Comparison of ENCODE assay signal across 17 cellular contexts in the genomic region with DNA sequence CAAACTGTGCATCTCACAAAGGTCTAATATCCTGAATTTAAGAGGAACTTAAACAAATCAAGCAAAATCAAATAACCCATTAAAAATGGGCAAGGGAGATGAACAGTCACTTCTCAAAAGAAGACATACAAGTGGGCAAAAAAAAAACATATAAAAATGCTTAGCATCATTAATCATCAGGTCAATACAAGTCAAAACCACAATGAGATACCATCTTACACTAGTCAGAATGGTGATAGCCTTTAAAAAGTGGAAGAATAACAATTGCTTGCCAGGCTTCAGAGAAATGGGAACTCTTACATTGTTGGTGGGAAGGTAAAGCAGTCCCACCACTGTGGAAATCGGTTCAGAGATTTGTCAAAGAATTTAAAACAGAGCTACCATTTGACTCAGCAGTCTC.
DNase-seq lines count a peak whose midpoint lies in the region; ATAC-seq, FAIRE-seq and TF ChIP-seq lines count a peak whose summit lies in the region.
"Had no signal": no experiment of that assay in that cellular context is flagged by ENCODE, and none has a peak within 500 bp of the region (broad histone marks: within the 10 kb centered on the region; RNA-seq: fewer than 3 reads in every experiment).

No MANE protein-coding gene starts in this region.

- H3K9ac ChIP-seq in Karpas-422 (ENCODE audit: low read length) (no peak overlapping the region), astrocyte (ENCODE audit: low read length) (no peak overlapping the region)

- H3K4me3 ChIP-seq in Karpas-422 (ENCODE audit: low read length) (no peak overlapping the region), astrocyte (ENCODE audit: insufficient read depth, low read depth, low read length) (no peak overlapping the region), H7 (ENCODE audit: insufficient read depth, low read depth, low read length) (no peak overlapping the region)
- H3K4me3 ChIP-seq: A549, PC-9 had no signal

- H3K36me3 ChIP-seq in Karpas-422 (ENCODE audit: insufficient read depth, low read length) (no peaks in the 10 kb centered on the region), astrocyte (ENCODE audit: insufficient read depth, low read length) (no peaks in the 10 kb centered on the region), H7 (replicated peaks; ENCODE audit: control insufficient read depth, insufficient read depth, low read length) (no peaks in the 10 kb centered on the region)

- peak; percentile 74 for DNase-seq in EH (ENCODE audit: low read depth)
- DNase-seq in Karpas-422: no peak
- peak; percentile 48 for DNase-seq in astrocyte (ENCODE audit: low read depth)
- DNase-seq in kidney tubule cell (ENCODE audit: low spot score): peak; percentile 50
- no peak for DNase-seq in activated naive CD4-positive, alpha-beta T cell treated with anti-CD3 and anti-CD28 coated beads for 36 hours
- no peak for DNase-seq in H7
- DNase-seq: KBM-7, NCI-H1092, NCI-H146, NCI-H2081, NCI-H510A, NCI-H774 had no signal

- peak; percentile 39 for FAIRE-seq in astrocyte (lab: Jason Lieb, UNC)
- FAIRE-seq: A549 had no signal

- H3K27ac ChIP-seq in Karpas-422 (ENCODE audit: low read length) (peak overlapping the region; percentile 14; the same call in 1 of the 2 replicates), astrocyte (ENCODE audit: low read depth, low read length) (no peak overlapping the region)
- H3K27ac ChIP-seq: A549, C4-2B, PC-9 had no signal

- peaks cover 37% of the 10 kb centered on the region for H3K4me1 ChIP-seq in Karpas-422 (ENCODE audit: low read length)
- no peaks in the 10 kb centered on the region for H3K4me1 ChIP-seq in astrocyte (ENCODE audit: insufficient read depth, low read length)
- H3K4me1 ChIP-seq: A549 had no signal

- H3K9me2 ChIP-seq in Karpas-422 (replicated peaks; ENCODE audit: insufficient read depth, low read length): no peaks in the 10 kb centered on the region

- CTCF ChIA-PET in activated naive CD4-positive, alpha-beta T cell treated with anti-CD3 and anti-CD28 coated beads for 36 hours (lab: Charles Lee): no interaction called here

- H3K4me2 ChIP-seq in Karpas-422 (ENCODE audit: low read depth, low read length, poor library complexity, severe bottlenecking): no peak overlapping the region
- no peak overlapping the region for H3K4me2 ChIP-seq in astrocyte (ENCODE audit: low read length)
- H3K4me2 ChIP-seq: A549, PC-9 had no signal

- H3K36me3 Mint-ChIP-seq in astrocyte (ENCODE audit: low read depth, unreplicated experiment): no peaks in the 10 kb centered on the region
- H3K36me3 Mint-ChIP-seq in activated naive CD4-positive, alpha-beta T cell treated with anti-CD3 and anti-CD28 coated beads for 36 hours (ENCODE audit: low read depth): no peaks in the 10 kb centered on the region

- H3K27ac Mint-ChIP-seq in astrocyte (ENCODE audit: unreplicated experiment): peak overlapping the region; percentile 51
- no peak overlapping the region for H3K27ac Mint-ChIP-seq in activated naive CD4-positive, alpha-beta T cell treated with anti-CD3 and anti-CD28 coated beads for 36 hours

- peak overlapping the region; percentile 14; the same call in 1 of the 2 replicates for H2AFZ ChIP-seq in Karpas-422 (ENCODE audit: low read length)
- H2AFZ ChIP-seq in astrocyte (ENCODE audit: low read depth, low read length): no peak overlapping the region
- H2AFZ ChIP-seq: PC-9 had no signal

- H4K20me1 ChIP-seq in Karpas-422 (ENCODE audit: insufficient read depth, low read depth, low read length): no peaks in the 10 kb centered on the region
- no peaks in the 10 kb centered on the region for H4K20me1 ChIP-seq in astrocyte (ENCODE audit: insufficient read depth, low read length)

- no peaks in the 10 kb centered on the region for H3K79me2 ChIP-seq in Karpas-422 (ENCODE audit: low read length)
- H3K79me2 ChIP-seq in astrocyte (ENCODE audit: insufficient read depth, low read length): no peaks in the 10 kb centered on the region

- intact Hi-C loops in activated naive CD4-positive, alpha-beta T cell treated with anti-CD3 and anti-CD28 coated beads for 36 hours (cut with micrococcal nuclease): no loop called here

- no peak for TF ChIP-seq CTCF in astrocyte (IDR thresholded peaks at IDR 0.05; ENCODE audit: insufficient read depth, low read depth, low read length)

- H3K4me1 Mint-ChIP-seq in astrocyte (ENCODE audit: low read depth, unreplicated experiment): peaks cover 4% of the 10 kb centered on the region
- no peaks in the 10 kb centered on the region for H3K4me1 Mint-ChIP-seq in activated naive CD4-positive, alpha-beta T cell treated with anti-CD3 and anti-CD28 coated beads for 36 hours (ENCODE audit: low read depth)

- no peaks in the 10 kb centered on the region for H3K27me3 Mint-ChIP-seq in astrocyte (ENCODE audit: low read depth, unreplicated experiment)
- no peaks in the 10 kb centered on the region for H3K27me3 Mint-ChIP-seq in activated naive CD4-positive, alpha-beta T cell treated with anti-CD3 and anti-CD28 coated beads for 36 hours (ENCODE audit: low read depth)

- no peaks in the 10 kb centered on the region for H3K9me3 Mint-ChIP-seq in astrocyte (ENCODE audit: unreplicated experiment)
- H3K9me3 Mint-ChIP-seq in activated naive CD4-positive, alpha-beta T cell treated with anti-CD3 and anti-CD28 coated beads for 36 hours: peaks cover 3% of the 10 kb centered on the region

- no peak for ATAC-seq in GM19397 (IDR thresholded peaks at IDR 0.05; ENCODE audit: unreplicated experiment)
- ATAC-seq: A549, Right ventricle myocardium inferior had no signal

- H3K9me3 ChIP-seq in Karpas-422 (ENCODE audit: low read length) (no peaks in the 10 kb centered on the region), astrocyte (ENCODE audit: insufficient read depth, low read depth, low read length) (no peaks in the 10 kb centered on the region)
- H3K9me3 ChIP-seq: A549 had no signal

- H3K27me3 ChIP-seq in Karpas-422 (ENCODE audit: low read length) (no peaks in the 10 kb centered on the region), astrocyte (ENCODE audit: insufficient read depth, low read length) (no peaks in the 10 kb centered on the region), H7 (ENCODE audit: control insufficient read depth, insufficient read depth, low read length) (no peaks in the 10 kb centered on the region)

- H3K4me3 Mint-ChIP-seq in astrocyte (ENCODE audit: unreplicated experiment): no peak overlapping the region
- no peak overlapping the region for H3K4me3 Mint-ChIP-seq in activated naive CD4-positive, alpha-beta T cell treated with anti-CD3 and anti-CD28 coated beads for 36 hours

Comparison
In these comparisons a context has a peak if more than half of its experiments do, and no peak if none do; other contexts are left out.
1. DNase-seq: peak in EH (single experiment), astrocyte (single experiment) and kidney tubule cell (single experiment); none in Karpas-422 (single experiment), activated naive CD4-positive, alpha-beta T cell treated with anti-CD3 and anti-CD28 coated beads for 36 hours (single experiment) and H7 (single experiment).